ENCODE assay signal across 18 cellular contexts in the genomic region with DNA sequence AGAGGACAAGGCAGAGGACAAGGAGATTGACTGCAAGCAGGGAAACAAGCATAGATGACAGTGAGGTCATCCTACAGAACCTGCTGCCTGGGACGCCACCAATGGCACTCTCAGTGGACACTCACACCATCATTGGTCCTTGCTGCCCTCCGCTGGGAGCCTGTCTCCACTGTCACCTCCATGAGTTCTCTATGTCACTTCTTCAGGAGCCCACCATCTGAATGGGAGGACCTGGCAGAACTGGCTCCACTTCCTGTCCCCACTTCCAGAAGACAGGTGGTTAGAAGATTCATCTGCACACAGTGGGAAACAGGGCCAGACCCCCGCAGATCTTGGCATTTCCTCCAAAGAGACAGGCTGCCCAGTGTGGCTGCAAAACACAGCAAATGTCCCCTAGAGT.
DNase-seq lines count a peak whose midpoint lies in the region; ATAC-seq and TF ChIP-seq lines count a peak whose summit lies in the region.
"Had no signal": no experiment of that assay in that cellular context is flagged by ENCODE, and none has a peak within 500 bp of the region (broad histone marks: within the 10 kb centered on the region; RNA-seq: fewer than 3 reads in every experiment).

No MANE protein-coding gene starts in this region.

- H3K4me3 ChIP-seq in right lobe of liver (no peak overlapping the region), colonic mucosa (no peak overlapping the region)
- H3K4me3 ChIP-seq: HAP-1, K562, PC-9 had no signal

- no peak overlapping the region for H3K9ac ChIP-seq in colonic mucosa (ENCODE audit: low read depth in 2 of 2, low read length in 2 of 2)

- H3K4me3 Mint-ChIP-seq in activated T-helper 17 cell treated with anti-CD3 and anti-CD28 coated beads, Interleukin-2, amount 50 U/mL, for 72 hours, result no peak overlapping the region
- H3K4me3 Mint-ChIP-seq: T-cell had no signal

- WGBS in right lobe of liver (ENCODE audit: insufficient coverage, low coverage, low lambda C conversion rate, missing lambda C conversion rate), result 50% methylated on average over 1 of the region's 3 CpGs

- H3K36me3 ChIP-seq in right lobe of liver (no peaks in the 10 kb centered on the region), colonic mucosa (no peaks in the 10 kb centered on the region)
- H3K36me3 ChIP-seq: BE2C, HAP-1 had no signal

- H3K27ac ChIP-seq in C4-2B (no peak overlapping the region), right lobe of liver (no peak overlapping the region), colonic mucosa (no peak overlapping the region)
- H3K27ac ChIP-seq: HL-60, PC-9 had no signal

- intact Hi-C loops in right lobe of liver (cut with DNase I), result no loop called here
- intact Hi-C loops in colonic mucosa (cut with DNase I), result no loop called here

- no peaks in the 10 kb centered on the region for H3K9me3 Mint-ChIP-seq in activated T-helper 17 cell treated with anti-CD3 and anti-CD28 coated beads, Interleukin-2, amount 50 U/mL, for 72 hours
- H3K9me3 Mint-ChIP-seq: T-cell had no signal

- H3K4me1 ChIP-seq in right lobe of liver, result no peaks in the 10 kb centered on the region
- H3K4me1 ChIP-seq in colonic mucosa, result no peaks in the 10 kb centered on the region
- H3K4me1 ChIP-seq: HAP-1 had no signal

- H3K27me3 Mint-ChIP-seq in activated T-helper 17 cell treated with anti-CD3 and anti-CD28 coated beads, Interleukin-2, amount 50 U/mL, for 72 hours, result peaks cover 42% of the 10 kb centered on the region

- TF ChIP-seq EP300 in Ishikawa (IDR thresholded peaks at IDR 0.05; ENCODE audit: borderline replicate concordance), result no peak

- peak; percentile 47 for DNase-seq in cerebellum (ENCODE audit: low spot score)
- DNase-seq in right lobe of liver, result no peak
- DNase-seq in colonic mucosa, result no peak
- DNase-seq: BE2C, NCI-H1417 treated with DMSO at 0.1 percent for 48 hours, NCI-H1930, NCI-H2171 treated with DMSO at 0.1 percent for 48 hours, NCI-H446 treated with DMSO at 0.1 percent for 48 hours, NCI-H748 treated with DMSO at 0.1 percent for 48 hours, PC-9, T-cell had no signal

- H3K4me1 Mint-ChIP-seq in activated T-helper 17 cell treated with anti-CD3 and anti-CD28 coated beads, Interleukin-2, amount 50 U/mL, for 72 hours, result peaks cover 4% of the 10 kb centered on the region

- H3K9me3 ChIP-seq in right lobe of liver (no peaks in the 10 kb centered on the region), colonic mucosa (no peaks in the 10 kb centered on the region)
- H3K9me3 ChIP-seq: BE2C, HAP-1 had no signal

- H3K27me3 ChIP-seq in right lobe of liver (no peaks in the 10 kb centered on the region), colonic mucosa (no peaks in the 10 kb centered on the region)
- H3K27me3 ChIP-seq: BE2C had no signal

- ATAC-seq in right lobe of liver (peak; percentile 20 to 67 (median 42)), GM18870 (IDR thresholded peaks at IDR 0.05; ENCODE audit: unreplicated experiment) (no peak)
- no peak for ATAC-seq in activated T-helper 17 cell treated with anti-CD3 and anti-CD28 coated beads, Interleukin-2, amount 50 U/mL, for 72 hours (replicated peaks)
- ATAC-seq: K562, T-cell had no signal

- no peak overlapping the region for H3K27ac Mint-ChIP-seq in activated T-helper 17 cell treated with anti-CD3 and anti-CD28 coated beads, Interleukin-2, amount 50 U/mL, for 72 hours
- H3K27ac Mint-ChIP-seq: T-cell had no signal

- TF ChIP-seq POLR2A in right lobe of liver (IDR thresholded peaks at IDR 0.05), result no peak

- peak; percentile 7; the same call in 1 of the 2 replicates for TF ChIP-seq RAD21 in Ishikawa (IDR thresholded peaks at IDR 0.05; ENCODE audit: low read depth)

- H3K36me3 Mint-ChIP-seq in activated T-helper 17 cell treated with anti-CD3 and anti-CD28 coated beads, Interleukin-2, amount 50 U/mL, for 72 hours (ENCODE audit: low read depth), result no peaks in the 10 kb centered on the region
- H3K36me3 Mint-ChIP-seq: T-cell had no signal

- TF ChIP-seq CTCF in C4-2B (conservative IDR thresholded peaks at IDR 0.05) (peak; percentile 16), right lobe of liver (IDR thresholded peaks at IDR 0.05) (no peak), colonic mucosa (IDR thresholded peaks at IDR 0.05) (no peak)

TF ChIP-seq in Ishikawa, 13 proteins besides CTCF, POLR2A, EP300 and RAD21:
- TF ChIP-seq TEAD4 (IDR thresholded peaks at IDR 0.05) (no peak), ZBTB7A (IDR thresholded peaks at IDR 0.05; ENCODE audit: low read depth) (no peak), YY1 (IDR thresholded peaks at IDR 0.05; ENCODE audit: low read depth) (no peak), REST (IDR thresholded peaks at IDR 0.05; ENCODE audit: low read depth) (no peak), TAF1 (IDR thresholded peaks at IDR 0.05; ENCODE audit: low read depth) (no peak), CREB1 (IDR thresholded peaks at IDR 0.05; ENCODE audit: low read depth) (no peak), NFIC (IDR thresholded peaks at IDR 0.05) (no peak), CEBPB (IDR thresholded peaks at IDR 0.05) (no peak), FOXM1 (IDR thresholded peaks at IDR 0.05; ENCODE audit: borderline replicate concordance, low read depth) (no peak), TCF12 (IDR thresholded peaks at IDR 0.05; ENCODE audit: low read depth) (no peak), USF1 (IDR thresholded peaks at IDR 0.05) (no peak), EGR1 (IDR thresholded peaks at IDR 0.05) (no peak)
- TF ChIP-seq, protein P1, sequence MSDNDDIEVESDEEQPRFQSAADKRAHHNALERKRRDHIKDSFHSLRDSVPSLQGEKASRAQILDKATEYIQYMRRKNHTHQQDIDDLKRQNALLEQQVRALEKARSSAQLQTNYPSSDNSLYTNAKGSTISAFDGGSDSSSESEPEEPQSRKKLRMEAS (IDR thresholded peaks at IDR 0.05), result no peak
TF ChIP-seq in Ishikawa: peak in this region for 0.

Comparison
In these comparisons a context has a peak if more than half of its experiments do, and no peak if none do; other contexts are left out.
1. ATAC-seq: peak in right lobe of liver (4 of 4); none in GM18870 (single experiment) and activated T-helper 17 cell treated with anti-CD3 and anti-CD28 coated beads, Interleukin-2, amount 50 U/mL, for 72 hours (single experiment).